20 cellular contexts compared by ENCODE assay signal in the genomic region with DNA sequence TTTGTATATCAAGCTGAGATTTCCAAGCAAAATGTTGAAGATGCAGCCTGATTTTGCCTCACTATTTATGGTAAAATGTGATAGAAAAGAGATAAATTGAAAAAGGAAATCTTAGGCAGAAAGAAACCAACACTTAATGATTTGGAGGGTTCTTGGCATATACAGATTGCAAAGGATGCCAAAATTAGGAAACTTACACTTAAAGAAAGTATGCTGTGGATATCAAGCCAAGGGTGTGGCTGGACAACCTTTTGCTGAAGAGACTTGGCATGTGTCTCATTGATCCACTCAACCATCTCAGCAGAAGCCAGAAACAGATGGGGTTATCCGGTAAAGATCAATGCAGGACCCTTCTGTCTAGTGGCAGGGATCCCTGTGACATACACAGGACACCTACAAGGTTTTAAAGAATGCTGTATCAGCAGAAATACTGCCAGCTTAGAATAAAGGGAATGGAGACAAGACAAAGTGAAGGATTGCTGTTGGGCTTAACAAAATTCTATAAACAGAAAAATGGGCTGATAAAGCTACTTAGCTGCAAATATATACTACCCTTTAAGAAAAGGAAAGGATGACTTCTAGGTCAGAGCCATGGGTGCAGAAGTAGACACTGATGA.
DNase-seq lines count a peak whose midpoint lies in the region; ATAC-seq, FAIRE-seq and TF ChIP-seq lines count a peak whose summit lies in the region.
"Had no signal": no experiment of that assay in that cellular context is flagged by ENCODE, and none has a peak within 500 bp of the region (broad histone marks: within the 10 kb centered on the region; RNA-seq: fewer than 3 reads in every experiment).

No MANE protein-coding gene starts in this region.

- H3K36me3 Mint-ChIP-seq in glutamatergic neuron (ENCODE audit: unreplicated experiment) = no peaks in the 10 kb centered on the region

- no peak overlapping the region for H3K4me3 Mint-ChIP-seq in glutamatergic neuron (ENCODE audit: unreplicated experiment)
- H3K4me3 Mint-ChIP-seq: CD4-positive, alpha-beta memory T cell; GM23338 had no signal

- H2BK5ac ChIP-seq in H1 (ENCODE audit: low read depth, low read length) = no peak overlapping the region

- no peak overlapping the region for H2BK12ac ChIP-seq in H1 (ENCODE audit: low read depth, low read length)

- no peaks in the 10 kb centered on the region for H3K36me3 ChIP-seq in MG63
- no peaks in the 10 kb centered on the region for H3K36me3 ChIP-seq in H1 (ENCODE audit: control insufficient read depth in 2 of 4, insufficient read depth in 4 of 4, low read length in 3 of 4)

- no peak for ATAC-seq in A549
- ATAC-seq: GM23338, HCT116 had no signal

- no peak overlapping the region for H4K91ac ChIP-seq in H1 (replicated peaks; ENCODE audit: insufficient read length, low read length)

- H3K23me2 ChIP-seq in H1 (ENCODE audit: low read depth, low read length) = no peaks in the 10 kb centered on the region

- peaks cover 7% of the 10 kb centered on the region for H3K9me3 Mint-ChIP-seq in glutamatergic neuron (ENCODE audit: unreplicated experiment)
- H3K9me3 Mint-ChIP-seq: GM23338 had no signal

- H3K56ac ChIP-seq in H1 (replicated peaks; ENCODE audit: insufficient read length, low read depth, low read length) = no peak overlapping the region

- no peaks in the 10 kb centered on the region for H3K79me2 ChIP-seq in H1 (ENCODE audit: control insufficient read depth in 1 of 2, insufficient read depth in 2 of 2, low read length in 2 of 2)

- peaks cover 0 to 1% of the 10 kb centered on the region in 2 experiments for H4K20me1 ChIP-seq in H1 (replicated peaks in 1 of 2; ENCODE audit: control insufficient read depth in 1 of 2, insufficient read depth in 2 of 2, low read length in 2 of 2)

- CTCF ChIA-PET in A549 (lab: Yijun Ruan, JAX) (interaction anchor here (0.8 kb wide), 1 partner anchor 45 kb away, joined by 3 read pairs; no protein-coding TSS in a partner anchor), H1 (lab: Charles Lee; ENCODE audit: partially characterized antibody) (interaction anchor here (0.6 to 1.3 kb wide), 2 partner anchors 34 to 104 kb away, joined by 3 read pairs; no protein-coding TSS in a partner anchor)

- TF ChIP-seq RAD21 in A549 (conservative IDR thresholded peaks at IDR 0.05 in 1 of 2, IDR thresholded peaks at IDR 0.05 in 1 of 2) (no peak), H1 (IDR thresholded peaks at IDR 0.05 in 1 of 2, conservative IDR thresholded peaks at IDR 0.05 in 1 of 2; ENCODE audit: low read depth in 2 of 2, low read length in 2 of 2) (no peak)

- H3K4ac ChIP-seq in H1 (replicated peaks; ENCODE audit: insufficient read length, low read depth, low read length) = no peak overlapping the region

- no peaks in the 10 kb centered on the region for H3K27me3 ChIP-seq in MG63
- H3K27me3 ChIP-seq in H1 (replicated peaks in 1 of 4; ENCODE audit: control insufficient read depth in 3 of 4, extremely low read depth in 1 of 4, insufficient read depth in 3 of 4, low read length in 3 of 4) = no peaks in the 10 kb centered on the region

- H3K9ac ChIP-seq in H1 (replicated peaks in 1 of 4; ENCODE audit: extremely low read depth in 1 of 4, low read depth in 3 of 4, low read length in 3 of 4) = no peak overlapping the region

- no peak overlapping the region for H3K14ac ChIP-seq in H1 (ENCODE audit: insufficient read length)

- DNase-seq in A549 (ENCODE audit: low read depth in 1 of 2, low spot score in 1 of 2) (no peak), MG63 (peak; percentile 35), H1 (ENCODE audit: low read depth in 1 of 2, low spot score in 2 of 2) (no peak), glutamatergic neuron (no peak), NCI-H2196 (lab: John Stamatoyannopoulos, UW; ENCODE audit: unreplicated experiment) (no peak), NCI-H2196 treated with DMSO at 0.1 percent for 48 hours (lab: John Stamatoyannopoulos, UW; ENCODE audit: unreplicated experiment) (no peak)
- no peak for DNase-seq in stimulated activated naive CD4-positive, alpha-beta T cell treated with Interleukin-2 at 50 U/mL for 16 hours (lab: John Stamatoyannopoulos, UW)
- DNase-seq: 8988T; C1 segment of cervical spinal cord; Calu3; CD4-positive, alpha-beta memory T cell; COR-L47; DMS53; DMS79 treated with DMSO at 0.1 percent for 48 hours; GF-D8; H7 had no signal

- H2AK5ac ChIP-seq in H1 (ENCODE audit: low read depth, low read length) = no peak overlapping the region

- H3K4me2 ChIP-seq in A549 (no peak overlapping the region), H1 (ENCODE audit: insufficient read depth in 1 of 2, low read depth in 2 of 2, low read length in 2 of 2) (no peak overlapping the region)
- H3K4me2 ChIP-seq: GM23338 had no signal

- H2AFZ ChIP-seq in H1 (ENCODE audit: low read length) = no peak overlapping the region
- H2AFZ ChIP-seq: GM23338 had no signal

- no peak overlapping the region for H4K5ac ChIP-seq in H1 (ENCODE audit: insufficient read length, low read depth, low read length)

- H3K4me1 Mint-ChIP-seq in glutamatergic neuron (ENCODE audit: low read depth, unreplicated experiment) = peaks cover 20% of the 10 kb centered on the region
- H3K4me1 Mint-ChIP-seq: CD4-positive, alpha-beta memory T cell; GM23338 had no signal

- TF ChIP-seq CTCF in A549 (IDR thresholded peaks at IDR 0.05) = no peak
- no peak for TF ChIP-seq CTCF in H1 (IDR thresholded peaks at IDR 0.05; ENCODE audit: control extremely low read depth in 1 of 3, insufficient read depth in 1 of 3, low read depth in 1 of 3, low read length in 3 of 3)
- TF ChIP-seq CTCF in glutamatergic neuron (IDR thresholded peaks at IDR 0.05; ENCODE audit: partially characterized antibody, unreplicated experiment) = no peak

- H3K23ac ChIP-seq in H1 (ENCODE audit: insufficient read length) = no peak overlapping the region

- TF ChIP-seq POLR2A in A549 (IDR thresholded peaks at IDR 0.05; ENCODE audit: low read length) (no peak), H1 (IDR thresholded peaks at IDR 0.05; ENCODE audit: control extremely low read depth in 1 of 2, low read depth in 2 of 2, low read length in 2 of 2) (no peak)

- H3K27ac ChIP-seq in A549 (no peak overlapping the region), H1 (ENCODE audit: low read depth, low read length) (no peak overlapping the region)

- TF ChIP-seq EP300 in A549 (IDR thresholded peaks at IDR 0.05) (no peak), H1 (IDR thresholded peaks at IDR 0.05; ENCODE audit: borderline replicate concordance in 1 of 2, low read depth in 2 of 2, low read length in 2 of 2) (no peak)

- no peak overlapping the region for H4K8ac ChIP-seq in H1 (ENCODE audit: extremely low read depth, insufficient read depth, low read length)

- no peak overlapping the region for H2BK15ac ChIP-seq in H1 (ENCODE audit: low read length)

- H3K4me3 ChIP-seq in A549 (no peak overlapping the region), MG63 (no peak overlapping the region), H1 (ENCODE audit: extremely low read depth in 1 of 4, insufficient read depth in 2 of 4, low read depth in 3 of 4, low read length in 4 of 4) (no peak overlapping the region)
- H3K4me3 ChIP-seq: GM23338 had no signal

- 89% methylated on average over 1 of the region's 1 CpG for WGBS in A549 (ENCODE audit: missing lambda C conversion rate)
- 100% methylated on average over 1 of the region's 1 CpG; no CpG with 5 or more reads in 1 of the 2 experiments for WGBS in H1 (ENCODE audit: extremely low coverage in 1 of 2, insufficient coverage in 1 of 2, insufficient read length in 1 of 2, insufficient replicate concordance in 2 of 2, low coverage in 1 of 2, low lambda C conversion rate in 2 of 2, missing lambda C conversion rate in 1 of 2), 2 experiments

- POLR2A ChIA-PET in A549 (lab: Yijun Ruan, JAX) = no interaction called here
- POLR2A ChIA-PET in H1 (lab: Charles Lee; ENCODE audit: partially characterized antibody) = interaction anchor here (0.6 kb wide), 1 partner anchor 192 kb away, joined by 3 read pairs; no protein-coding TSS in a partner anchor

- H2BK20ac ChIP-seq in H1 (ENCODE audit: low read length) = no peak overlapping the region

- H3K4me1 ChIP-seq in A549 (no peaks in the 10 kb centered on the region), H1 (replicated peaks in 1 of 4; ENCODE audit: control insufficient read depth in 3 of 4, insufficient read depth in 4 of 4, low read length in 3 of 4) (no peaks in the 10 kb centered on the region)

- peak overlapping the region; percentile 81 for H3K27ac Mint-ChIP-seq in glutamatergic neuron (ENCODE audit: unreplicated experiment)
- H3K27ac Mint-ChIP-seq: GM23338 had no signal

- FAIRE-seq in A549 (lab: Jason Lieb, UNC) (no peak), H1 (lab: Jason Lieb, UNC) (no peak)
- FAIRE-seq: GM12891, GM18507 had no signal

- no peak overlapping the region for H3K18ac ChIP-seq in H1 (ENCODE audit: extremely low read depth, low read length)

- peaks cover 5% of the 10 kb centered on the region for H3K27me3 Mint-ChIP-seq in glutamatergic neuron (ENCODE audit: unreplicated experiment)
- H3K27me3 Mint-ChIP-seq: CD4-positive, alpha-beta memory T cell had no signal

- no peak overlapping the region for H2BK120ac ChIP-seq in H1 (replicated peaks; ENCODE audit: low read depth, low read length)

- H3K9me3 ChIP-seq in A549 (no peaks in the 10 kb centered on the region), MG63 (peaks cover 4% of the 10 kb centered on the region), H1 (ENCODE audit: insufficient read depth in 2 of 2, low read depth in 1 of 2, low read length in 1 of 2) (no peaks in the 10 kb centered on the region)

- H3K79me1 ChIP-seq in H1 (ENCODE audit: low read depth, low read length) = no peaks in the 10 kb centered on the region

TF ChIP-seq in A549, 52 proteins besides CTCF, POLR2A, EP300 and RAD21:
- TF ChIP-seq MAFK (IDR thresholded peaks at IDR 0.05; ENCODE audit: partially characterized antibody) (peak; percentile 98), SMC3 (IDR thresholded peaks at IDR 0.05) (no peak)

TF ChIP-seq in H1, 55 proteins besides CTCF, POLR2A, EP300 and RAD21:
- TF ChIP-seq MAFK (IDR thresholded peaks at IDR 0.05; ENCODE audit: low read depth, low read length) (peak; percentile 84), SIRT6 (IDR thresholded peaks at IDR 0.05; ENCODE audit: low read length) (no peak), TAF7 (optimal IDR thresholded peaks at IDR 0.05; ENCODE audit: borderline replicate concordance, low read depth, low read length) (no peak)
TF ChIP-seq in H1: peak in this region for 1.
